Comparison of ENCODE assay signal across 10 cellular contexts in the genomic region with DNA sequence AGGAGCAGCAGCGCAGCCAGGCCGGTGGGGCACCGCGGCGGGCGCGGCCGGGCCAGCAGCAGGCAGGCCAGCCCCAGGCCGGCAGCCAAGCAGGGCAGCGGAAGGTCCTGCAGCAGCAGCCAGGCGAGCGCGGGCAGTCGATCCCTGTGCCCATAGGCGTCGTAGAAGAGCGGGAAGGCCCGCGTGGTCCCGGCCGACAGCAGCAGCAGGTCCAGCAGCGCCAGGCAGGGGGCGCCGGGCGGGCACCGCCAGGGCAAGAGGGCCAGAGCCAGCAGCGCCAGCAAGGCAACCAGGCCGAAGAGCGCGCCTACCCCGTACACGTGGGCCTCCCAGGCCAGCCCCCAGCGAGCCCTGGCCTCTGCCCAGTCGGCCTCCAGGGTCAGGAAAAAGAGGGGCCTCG. TPM values are rescaled to one million over a fixed set of nuclear protein-coding genes. Genes with fewer than 3 reads are reported as not detected.
DNase-seq lines count a peak whose midpoint lies in the region; ATAC-seq and TF ChIP-seq lines count a peak whose summit lies in the region.
"Had no signal": no experiment of that assay in that cellular context is flagged by ENCODE, and none has a peak within 500 bp of the region (broad histone marks: within the 10 kb centered on the region; RNA-seq: fewer than 3 reads in every experiment).

No MANE protein-coding gene starts in this region.

- H3K4me2 ChIP-seq in hepatocyte: no peak overlapping the region
- peak overlapping the region; percentile 32 for H3K4me2 ChIP-seq in smooth muscle cell

- TF ChIP-seq CTCF in hepatocyte (IDR thresholded peaks at IDR 0.05; ENCODE audit: poor library complexity) (peak; percentile 40), smooth muscle cell (IDR thresholded peaks at IDR 0.05; ENCODE audit: borderline replicate concordance, insufficient read depth, poor library complexity, severe bottlenecking) (peak; percentile 45)

- H3K9me3 Mint-ChIP-seq in activated naive CD8-positive, alpha-beta T cell treated with anti-CD3 and anti-CD28 coated beads, Interleukin-2, amount 50 U/mL, for 24 hours: no peaks in the 10 kb centered on the region
- H3K9me3 Mint-ChIP-seq: CD8-positive, alpha-beta memory T cell had no signal

- WGBS in hepatocyte (ENCODE audit: low lambda C conversion rate, missing lambda C conversion rate): 36% methylated on average over 20 of the region's 35 CpGs
- 19% methylated on average over 34 of the region's 35 CpGs for WGBS in smooth muscle cell (ENCODE audit: low lambda C conversion rate)

- H3K36me3 ChIP-seq in hepatocyte (replicated peaks; ENCODE audit: insufficient read depth, low read depth): no peaks in the 10 kb centered on the region
- no peaks in the 10 kb centered on the region for H3K36me3 ChIP-seq in smooth muscle cell (ENCODE audit: low read depth)

- H3K4me3 ChIP-seq in hepatocyte: no peak overlapping the region
- H3K4me3 ChIP-seq in smooth muscle cell: no peak overlapping the region

- H3K27me3 Mint-ChIP-seq in activated naive CD8-positive, alpha-beta T cell treated with anti-CD3 and anti-CD28 coated beads, Interleukin-2, amount 50 U/mL, for 24 hours: peaks cover 44% of the 10 kb centered on the region

- DNase-seq in NCI-H82 (lab: John Stamatoyannopoulos, UW) (peak; percentile 60), NCI-H82 treated with DMSO at 0.1 percent for 48 hours (lab: John Stamatoyannopoulos, UW; ENCODE audit: unreplicated experiment) (no peak), hepatocyte (ENCODE audit: low spot score) (peak; percentile 63), smooth muscle cell (lab: John Stamatoyannopoulos, UW; ENCODE audit: unreplicated experiment) (no peak), HuH-7.5 (ENCODE audit: low spot score) (no peak), germinal center (ENCODE audit: low spot score) (no peak)
- DNase-seq in activated naive CD8-positive, alpha-beta T cell treated with anti-CD3 and anti-CD28 coated beads, Interleukin-2, amount 50 U/mL, for 24 hours: peak; percentile 39

- no peaks in the 10 kb centered on the region for H3F3A ChIP-seq in smooth muscle cell (ENCODE audit: low read depth)

- H3K9me3 ChIP-seq in hepatocyte (ENCODE audit: low read depth): no peaks in the 10 kb centered on the region
- no peaks in the 10 kb centered on the region for H3K9me3 ChIP-seq in smooth muscle cell (replicated peaks; ENCODE audit: low read depth)

- no peaks in the 10 kb centered on the region for H3K36me3 Mint-ChIP-seq in activated naive CD8-positive, alpha-beta T cell treated with anti-CD3 and anti-CD28 coated beads, Interleukin-2, amount 50 U/mL, for 24 hours (ENCODE audit: low read depth)
- H3K36me3 Mint-ChIP-seq: CD8-positive, alpha-beta memory T cell had no signal

- no peak overlapping the region for H3K9ac ChIP-seq in smooth muscle cell (ENCODE audit: low read depth)

- H4K20me1 ChIP-seq in hepatocyte (ENCODE audit: insufficient read depth, poor library complexity, severe bottlenecking) (no peaks in the 10 kb centered on the region), smooth muscle cell (ENCODE audit: low read depth) (no peaks in the 10 kb centered on the region)

- H2AFZ ChIP-seq in hepatocyte (no peak overlapping the region), smooth muscle cell (ENCODE audit: low read depth) (no peak overlapping the region)

- no peak overlapping the region for H3K27ac Mint-ChIP-seq in activated naive CD8-positive, alpha-beta T cell treated with anti-CD3 and anti-CD28 coated beads, Interleukin-2, amount 50 U/mL, for 24 hours
- H3K27ac Mint-ChIP-seq: CD8-positive, alpha-beta memory T cell had no signal

- H3K4me3 Mint-ChIP-seq in activated naive CD8-positive, alpha-beta T cell treated with anti-CD3 and anti-CD28 coated beads, Interleukin-2, amount 50 U/mL, for 24 hours: no peak overlapping the region

- H3K4me1 ChIP-seq in hepatocyte (ENCODE audit: insufficient read depth) (no peaks in the 10 kb centered on the region), smooth muscle cell (ENCODE audit: low read depth) (peaks cover 3% of the 10 kb centered on the region)

- H3K27ac ChIP-seq in hepatocyte (no peak overlapping the region), smooth muscle cell (ENCODE audit: low read depth) (no peak overlapping the region)

- no peaks in the 10 kb centered on the region for H3K79me2 ChIP-seq in hepatocyte
- no peaks in the 10 kb centered on the region for H3K79me2 ChIP-seq in smooth muscle cell (ENCODE audit: low read depth)

- H3K27me3 ChIP-seq in hepatocyte (peaks cover 51% of the 10 kb centered on the region), smooth muscle cell (ENCODE audit: low read depth) (peaks cover 52% of the 10 kb centered on the region)

- H3K4me1 Mint-ChIP-seq in activated naive CD8-positive, alpha-beta T cell treated with anti-CD3 and anti-CD28 coated beads, Interleukin-2, amount 50 U/mL, for 24 hours: peaks cover 4% of the 10 kb centered on the region

- peak; percentile 31 for ATAC-seq in activated naive CD8-positive, alpha-beta T cell treated with anti-CD3 and anti-CD28 coated beads, Interleukin-2, amount 50 U/mL, for 24 hours
- no peak for ATAC-seq in HG03442 (IDR thresholded peaks at IDR 0.05; ENCODE audit: unreplicated experiment)

- H3K9me2 ChIP-seq in hepatocyte (replicated peaks; ENCODE audit: insufficient read depth): no peaks in the 10 kb centered on the region

RNA-seq across cellular contexts. Expression of gene RBM28, which starts 8.4 kb away (rescaled TPM):
- total RNA-seq in hepatocyte (19.3 and 25.7 TPM in 2 replicates), smooth muscle cell (13.7 and 17.3 TPM in 2 replicates)
- polyA plus RNA-seq in hepatocyte (26.4 and 32.2 TPM in 2 replicates), smooth muscle cell (23.2 and 27.1 TPM in 2 replicates)

RNA-seq across cellular contexts. Expression of gene PRRT4, which starts 9.4 kb away (rescaled TPM):
- total RNA-seq in hepatocyte: 1.2 and 2.2 TPM in 2 replicates
- polyA plus RNA-seq in hepatocyte: 3.4 and 4.1 TPM in 2 replicates
- total RNA-seq in smooth muscle cell: 0.09 and 2.5 TPM in 2 replicates
- 0.83 and 1.5 TPM in 2 replicates for polyA plus RNA-seq in smooth muscle cell
- total RNA-seq: RPMI7951 had no signal

RNA-seq across cellular contexts. Expression of gene IMPDH1, which starts 57.6 kb away (rescaled TPM):
- total RNA-seq in hepatocyte (30.4 and 34.7 TPM in 2 replicates), smooth muscle cell (48.4 and 56.0 TPM in 2 replicates)
- polyA plus RNA-seq in hepatocyte (63.5 and 70.5 TPM in 2 replicates), smooth muscle cell (99.4 and 129 TPM in 2 replicates)

Comparison
In these comparisons a context has a peak if more than half of its experiments do, and no peak if none do; other contexts are left out.
1. DNase-seq: peak in NCI-H82 (single experiment), activated naive CD8-positive, alpha-beta T cell treated with anti-CD3 and anti-CD28 coated beads, Interleukin-2, amount 50 U/mL, for 24 hours (single experiment) and hepatocyte (single experiment); none in NCI-H82 treated with DMSO at 0.1 percent for 48 hours (single experiment), smooth muscle cell (single experiment), HuH-7.5 (single experiment) and germinal center (single experiment).